ENCODE assay signal across 20 cellular contexts in the genomic region with DNA sequence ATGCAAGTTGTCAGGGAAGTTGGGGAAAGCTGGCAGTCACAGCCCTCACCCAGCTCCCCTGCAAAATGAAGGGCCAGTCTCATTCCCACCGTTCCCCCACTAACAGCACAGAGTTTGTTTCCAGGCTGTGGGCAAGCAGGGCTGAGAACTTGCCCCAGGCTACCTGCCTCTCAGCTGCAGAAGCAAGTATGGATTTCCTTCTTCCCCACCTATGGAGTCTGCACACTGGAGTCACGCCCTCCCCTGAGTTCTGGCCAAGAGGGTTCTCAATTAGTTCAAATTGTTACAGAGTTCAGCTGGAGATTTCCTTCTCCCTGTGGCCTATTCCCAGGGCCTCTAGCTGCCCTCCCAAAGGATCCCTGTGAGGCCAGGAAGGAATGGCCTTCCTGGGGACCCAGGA.
A peak's percentile ranks its signal among the peaks of the same experiment; 100 is the strongest.
DNase-seq lines count a peak whose midpoint lies in the region; ATAC-seq and TF ChIP-seq lines count a peak whose summit lies in the region.
"Had no signal": no experiment of that assay in that cellular context is flagged by ENCODE, and none has a peak within 500 bp of the region (broad histone marks: within the 10 kb centered on the region; RNA-seq: fewer than 3 reads in every experiment).

No MANE protein-coding gene starts in this region.

- no peak overlapping the region for H3K27ac ChIP-seq in Panc1 (ENCODE audit: low read length)
- no peak overlapping the region for H3K27ac ChIP-seq in neural progenitor cell
- H3K27ac ChIP-seq: 22Rv1, BLaER1, C4-2B had no signal

- no peaks in the 10 kb centered on the region for H3K4me1 Mint-ChIP-seq in activated CD4-positive, alpha-beta T cell treated with anti-CD3 and anti-CD28 coated beads, Interleukin-2, amount 10 ng/mL, durations not matched to agents 24 days and 14 days
- no peaks in the 10 kb centered on the region for H3K4me1 Mint-ChIP-seq in neural progenitor cell
- H3K4me1 Mint-ChIP-seq: B cell; CD4-positive, CD25-positive, alpha-beta regulatory T cell had no signal

- ATAC-seq in Panc1 (0 out of 2 replicates have a peak, but pooled peaks have one; percentile 26), HG03175 (IDR thresholded peaks at IDR 0.05; ENCODE audit: unreplicated experiment) (no peak), Right ventricle myocardium inferior (no peak)
- ATAC-seq: CD8-positive, alpha-beta T cell; GM23338 had no signal

- no peaks in the 10 kb centered on the region for H3K9me3 Mint-ChIP-seq in activated CD4-positive, alpha-beta T cell treated with anti-CD3 and anti-CD28 coated beads, Interleukin-2, amount 10 ng/mL, durations not matched to agents 24 days and 14 days
- H3K9me3 Mint-ChIP-seq in neural progenitor cell: peaks cover 4% of the 10 kb centered on the region
- H3K9me3 Mint-ChIP-seq: CD8-positive, alpha-beta T cell; GM23338; HFFc6 had no signal

- CTCF ChIA-PET in Panc1 (lab: Charles Lee): interaction anchor here (0.7 kb wide), 1 partner anchor 14 kb away, joined by 3 read pairs; no protein-coding TSS in a partner anchor

- no peak overlapping the region for H3K4me3 Mint-ChIP-seq in activated CD4-positive, alpha-beta T cell treated with anti-CD3 and anti-CD28 coated beads, Interleukin-2, amount 10 ng/mL, durations not matched to agents 24 days and 14 days
- H3K4me3 Mint-ChIP-seq in neural progenitor cell: no peak overlapping the region
- H3K4me3 Mint-ChIP-seq: B cell; CD4-positive, CD25-positive, alpha-beta regulatory T cell; CD8-positive, alpha-beta T cell; GM23338; HFFc6 had no signal

- in situ Hi-C loops in Panc1 (cut with HindIII; ENCODE audit: low pct_unique_long_range_greater_than_20kb, low sequenced_read_pairs): no loop called here

- TF ChIP-seq CTCF in Panc1 (IDR thresholded peaks at IDR 0.05): no peak
- TF ChIP-seq CTCF in neural progenitor cell (IDR thresholded peaks at IDR 0.05): no peak

- peak; percentile 21 for DNase-seq in activated CD4-positive, alpha-beta T cell treated with anti-CD3 and anti-CD28 coated beads, Interleukin-2, amount 10 ng/mL, durations not matched to agents 24 days and 14 days
- no peak for DNase-seq in activated CD4-positive, alpha-beta T cell treated with anti-CD3 and anti-CD28 coated beads, Interleukin-2, amount 50 U/mL, for 4 hours
- no peak for DNase-seq in Panc1 (ENCODE audit: low read depth, low spot score)
- DNase-seq in islet precursor cell: peak; percentile 71
- no peak for DNase-seq in neural progenitor cell (ENCODE audit: low spot score)
- no peak for DNase-seq in NCI-H1694 treated with DMSO at 0.1 percent for 48 hours (lab: John Stamatoyannopoulos, UW)
- no peak for DNase-seq in Right ventricle myocardium inferior (ENCODE audit: missing footprints)
- DNase-seq: Caco-2; CD4-positive, CD25-positive, alpha-beta regulatory T cell; CD8-positive, alpha-beta T cell; DMS153; DND-41; HFFc6 had no signal

- H4K20me1 ChIP-seq in neural progenitor cell (ENCODE audit: low read depth): no peaks in the 10 kb centered on the region
- H4K20me1 ChIP-seq: BLaER1 had no signal

- no peak overlapping the region for H3K4me2 ChIP-seq in neural progenitor cell
- H3K4me2 ChIP-seq: BLaER1, GM23338 had no signal

- H3K79me2 ChIP-seq in neural progenitor cell (ENCODE audit: low read depth): no peaks in the 10 kb centered on the region

- BruUV-seq in Panc1 (replicated peaks; lab: Mats Ljungman, UMichigan): no TSS peak

- no peaks in the 10 kb centered on the region for H3K4me1 ChIP-seq in Panc1 (ENCODE audit: control insufficient read depth, insufficient read depth, low read length)
- no peaks in the 10 kb centered on the region for H3K4me1 ChIP-seq in neural progenitor cell
- H3K4me1 ChIP-seq: BLaER1, Caco-2, HAP-1 had no signal

- peaks cover 39% of the 10 kb centered on the region for H3K27me3 Mint-ChIP-seq in activated CD4-positive, alpha-beta T cell treated with anti-CD3 and anti-CD28 coated beads, Interleukin-2, amount 10 ng/mL, durations not matched to agents 24 days and 14 days
- H3K27me3 Mint-ChIP-seq in neural progenitor cell (ENCODE audit: insufficient read depth, low read depth): peaks cover 13% of the 10 kb centered on the region

- H3K27me3 ChIP-seq in Panc1 (ENCODE audit: control insufficient read depth, insufficient read depth, low read length) (peaks cover 6% of the 10 kb centered on the region; the same call in 1 of the 2 replicates), neural progenitor cell (no peaks in the 10 kb centered on the region)
- H3K27me3 ChIP-seq: BLaER1 had no signal

- POLR2A ChIA-PET in Panc1 (lab: Charles Lee): no interaction called here

- H3F3A ChIP-seq in neural progenitor cell (ENCODE audit: low read depth): peaks cover 4% of the 10 kb centered on the region

- H3K9ac ChIP-seq in neural progenitor cell: no peak overlapping the region
- H3K9ac ChIP-seq: BLaER1 had no signal

- H2AFZ ChIP-seq in neural progenitor cell (replicated peaks): peak overlapping the region; percentile 27
- H2AFZ ChIP-seq: GM23338 had no signal

- no peaks in the 10 kb centered on the region for H3K36me3 Mint-ChIP-seq in activated CD4-positive, alpha-beta T cell treated with anti-CD3 and anti-CD28 coated beads, Interleukin-2, amount 10 ng/mL, durations not matched to agents 24 days and 14 days (ENCODE audit: low read depth)
- no peaks in the 10 kb centered on the region for H3K36me3 Mint-ChIP-seq in neural progenitor cell
- H3K36me3 Mint-ChIP-seq: CD4-positive, CD25-positive, alpha-beta regulatory T cell; CD8-positive, alpha-beta T cell had no signal

- H3K4me3 ChIP-seq in Panc1 (ENCODE audit: low read depth in 2 of 2, low read length in 2 of 2): no peak overlapping the region
- no peak overlapping the region for H3K4me3 ChIP-seq in neural progenitor cell
- H3K4me3 ChIP-seq: BLaER1, GM23338, HAP-1 had no signal

- H3K9me3 ChIP-seq in Panc1 (ENCODE audit: control insufficient read depth, insufficient read depth, low read depth, low read length) (no peaks in the 10 kb centered on the region), neural progenitor cell (ENCODE audit: low read depth) (no peaks in the 10 kb centered on the region)
- H3K9me3 ChIP-seq: BLaER1, Caco-2, HAP-1 had no signal

- no peaks in the 10 kb centered on the region for H3K36me3 ChIP-seq in Panc1 (ENCODE audit: control insufficient read depth, insufficient read depth, low read length)
- H3K36me3 ChIP-seq in neural progenitor cell: no peaks in the 10 kb centered on the region
- H3K36me3 ChIP-seq: BLaER1, HAP-1 had no signal

- no peak overlapping the region for H3K27ac Mint-ChIP-seq in activated CD4-positive, alpha-beta T cell treated with anti-CD3 and anti-CD28 coated beads, Interleukin-2, amount 10 ng/mL, durations not matched to agents 24 days and 14 days
- no peak overlapping the region for H3K27ac Mint-ChIP-seq in neural progenitor cell
- H3K27ac Mint-ChIP-seq: B cell; CD4-positive, CD25-positive, alpha-beta regulatory T cell; CD8-positive, alpha-beta T cell; GM23338; HFFc6 had no signal

- intact Hi-C loops in activated CD4-positive, alpha-beta T cell treated with anti-CD3 and anti-CD28 coated beads, Interleukin-2, amount 10 ng/mL, durations not matched to agents 24 days and 14 days (cut with micrococcal nuclease): no loop called here
- intact Hi-C loops in Panc1 (cut with micrococcal nuclease; ENCODE audit: unreplicated experiment) (no loop called here), Right ventricle myocardium inferior (cut with DNase I) (no loop called here)

Comparison
In these comparisons a context has a peak if more than half of its experiments do, and no peak if none do; other contexts are left out.
1. DNase-seq: peak in activated CD4-positive, alpha-beta T cell treated with anti-CD3 and anti-CD28 coated beads, Interleukin-2, amount 10 ng/mL, durations not matched to agents 24 days and 14 days (single experiment) and islet precursor cell (single experiment); none in activated CD4-positive, alpha-beta T cell treated with anti-CD3 and anti-CD28 coated beads, Interleukin-2, amount 50 U/mL, for 4 hours (0 of 2), Panc1 (single experiment), neural progenitor cell (single experiment), NCI-H1694 treated with DMSO at 0.1 percent for 48 hours (single experiment) and Right ventricle myocardium inferior (single experiment).